Comparison of ENCODE assay signal across 2 cellular contexts in the genomic region with DNA sequence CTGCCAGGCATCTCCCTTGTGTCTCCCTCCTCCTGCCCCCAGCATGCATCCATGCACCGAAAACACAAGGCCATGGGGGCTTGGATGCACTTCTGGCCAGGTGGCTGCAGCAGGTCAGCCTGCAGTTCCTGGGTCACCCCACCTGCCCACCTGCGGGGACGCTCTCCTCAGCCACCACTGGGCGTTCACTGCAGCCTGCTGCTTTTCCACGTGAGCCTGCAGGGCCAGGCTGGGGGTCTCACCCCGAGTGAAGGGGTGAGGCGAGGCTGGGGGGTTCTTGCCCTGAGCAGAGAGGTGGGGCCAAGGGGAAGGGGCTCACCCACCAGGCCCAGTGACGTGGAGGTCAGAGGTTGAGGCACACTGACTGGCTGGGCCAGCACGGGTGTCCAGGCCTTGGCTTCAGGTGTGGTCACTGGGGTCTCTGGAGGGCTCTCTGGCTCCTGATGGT.
TF ChIP-seq lines count a peak whose summit lies in the region.

No MANE protein-coding gene starts in this region.

TF ChIP-seq in IMR-90, 13 proteins besides CTCF, POLR2A, EP300 and RAD21 (continued from another document):
- TF ChIP-seq, protein P1, sequence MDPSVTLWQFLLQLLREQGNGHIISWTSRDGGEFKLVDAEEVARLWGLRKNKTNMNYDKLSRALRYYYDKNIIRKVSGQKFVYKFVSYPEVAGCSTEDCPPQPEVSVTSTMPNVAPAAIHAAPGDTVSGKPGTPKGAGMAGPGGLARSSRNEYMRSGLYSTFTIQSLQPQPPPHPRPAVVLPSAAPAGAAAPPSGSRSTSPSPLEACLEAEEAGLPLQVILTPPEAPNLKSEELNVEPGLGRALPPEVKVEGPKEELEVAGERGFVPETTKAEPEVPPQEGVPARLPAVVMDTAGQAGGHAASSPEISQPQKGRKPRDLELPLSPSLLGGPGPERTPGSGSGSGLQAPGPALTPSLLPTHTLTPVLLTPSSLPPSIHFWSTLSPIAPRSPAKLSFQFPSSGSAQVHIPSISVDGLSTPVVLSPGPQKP (IDR thresholded peaks at IDR 0.05; ENCODE audit: borderline replicate concordance, low read depth, low read length) = no peak
- TF ChIP-seq SMC3 (IDR thresholded peaks at IDR 0.05; ENCODE audit: low read depth, low read length) (no peak), NFE2L2 (IDR thresholded peaks at IDR 0.05; ENCODE audit: low read depth, low read length) (no peak), BHLHE40 (IDR thresholded peaks at IDR 0.05; ENCODE audit: low read depth, low read length) (no peak), CHD1 (IDR thresholded peaks at IDR 0.05; ENCODE audit: low read depth, low read length) (no peak), FOS (IDR thresholded peaks at IDR 0.05; ENCODE audit: low read depth, low read length) (no peak)
- TF ChIP-seq, protein P2, sequence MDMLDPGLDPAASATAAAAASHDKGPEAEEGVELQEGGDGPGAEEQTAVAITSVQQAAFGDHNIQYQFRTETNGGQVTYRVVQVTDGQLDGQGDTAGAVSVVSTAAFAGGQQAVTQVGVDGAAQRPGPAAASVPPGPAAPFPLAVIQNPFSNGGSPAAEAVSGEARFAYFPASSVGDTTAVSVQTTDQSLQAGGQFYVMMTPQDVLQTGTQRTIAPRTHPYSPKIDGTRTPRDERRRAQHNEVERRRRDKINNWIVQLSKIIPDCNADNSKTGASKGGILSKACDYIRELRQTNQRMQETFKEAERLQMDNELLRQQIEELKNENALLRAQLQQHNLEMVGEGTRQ (IDR thresholded peaks at IDR 0.05; ENCODE audit: low read depth, low read length) = no peak

TF ChIP-seq in HEK293T, 16 proteins besides CTCF, POLR2A, EP300 and RAD21 (continued from another document):
- TF ChIP-seq, protein P3, sequence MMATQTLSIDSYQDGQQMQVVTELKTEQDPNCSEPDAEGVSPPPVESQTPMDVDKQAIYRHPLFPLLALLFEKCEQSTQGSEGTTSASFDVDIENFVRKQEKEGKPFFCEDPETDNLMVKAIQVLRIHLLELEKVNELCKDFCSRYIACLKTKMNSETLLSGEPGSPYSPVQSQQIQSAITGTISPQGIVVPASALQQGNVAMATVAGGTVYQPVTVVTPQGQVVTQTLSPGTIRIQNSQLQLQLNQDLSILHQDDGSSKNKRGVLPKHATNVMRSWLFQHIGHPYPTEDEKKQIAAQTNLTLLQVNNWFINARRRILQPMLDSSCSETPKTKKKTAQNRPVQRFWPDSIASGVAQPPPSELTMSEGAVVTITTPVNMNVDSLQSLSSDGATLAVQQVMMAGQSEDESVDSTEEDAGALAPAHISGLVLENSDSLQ (IDR thresholded peaks at IDR 0.05) = no peak
- TF ChIP-seq ARNT (IDR thresholded peaks at IDR 0.05) (no peak), LEF1 (IDR thresholded peaks at IDR 0.05; ENCODE audit: borderline replicate concordance) (no peak), ELF4 (IDR thresholded peaks at IDR 0.05) (no peak), SUZ12 (IDR thresholded peaks at IDR 0.05) (no peak), L3MBTL2 (conservative IDR thresholded peaks at IDR 0.05) (no peak), HDGF (IDR thresholded peaks at IDR 0.05; ENCODE audit: borderline replicate concordance) (no peak)
